ENCODE assay signal across 11 cellular contexts in the genomic region with DNA sequence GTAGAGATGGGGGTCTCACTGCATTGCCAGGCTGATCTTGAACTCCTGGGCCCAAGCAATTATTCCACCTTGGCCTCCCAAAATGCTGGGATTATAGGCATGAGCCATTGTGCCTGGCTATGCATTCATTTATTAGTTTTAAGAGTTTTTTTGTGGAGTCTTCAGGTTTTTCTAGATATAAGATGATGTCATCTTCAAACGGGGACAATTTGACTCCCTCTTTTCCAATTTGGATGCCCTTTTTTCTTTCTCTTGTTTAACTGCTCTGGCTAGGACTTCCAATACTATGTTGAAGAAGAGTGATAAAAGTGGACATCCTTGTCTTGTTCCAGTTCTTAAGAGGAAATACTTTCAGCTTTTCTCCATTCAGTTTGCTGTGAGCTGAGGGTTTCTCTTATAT.
"Had no signal": no experiment of that assay in that cellular context is flagged by ENCODE, and none has a peak within 500 bp of the region (broad histone marks: within the 10 kb centered on the region; RNA-seq: fewer than 3 reads in every experiment).

No MANE protein-coding gene starts in this region.

- H3K27ac ChIP-seq: GM23248 had no signal

- H3K4me2 ChIP-seq: GM23338 had no signal

- H3K9ac ChIP-seq: GM23248 had no signal

- H2AFZ ChIP-seq: GM23248, GM23338 had no signal

- H3K4me3 ChIP-seq: GM23248, GM23338, HAP-1 had no signal

- ATAC-seq: GM23338, HCT116 had no signal

- H3K36me3 ChIP-seq: HAP-1 had no signal

- FAIRE-seq: H1, H54 had no signal

- DNase-seq: GM23248, GOT3, H7, H9, HCEC 1CT, HFFc6 had no signal

- H3K4me1 ChIP-seq: HAP-1 had no signal
